ENCODE assay signal across 8 cellular contexts in genomic region chr12:92987846-92988621, GRCh38. TPM values are rescaled to one million over a fixed set of nuclear protein-coding genes. Genes with fewer than 3 reads are reported as not detected.
DNase-seq lines count a peak whose midpoint lies in the region; ATAC-seq and TF ChIP-seq lines count a peak whose summit lies in the region.

No MANE protein-coding gene starts in this region.

- in situ Hi-C loops in ACHN (cut with HindIII; ENCODE audit: low pct_ligation_motif_present, low pct_unique_long_range_greater_than_20kb, low sequenced_read_pairs), result no loop called here

- DNase-seq in CD1c-positive myeloid dendritic cell (ENCODE audit: extremely low spot score), result peak; percentile 87
- DNase-seq in activated CD4-positive, alpha-beta T cell treated with anti-CD3 and anti-CD28 coated beads, Interleukin-2, amount 50 U/mL, for 48 hours, result peak; percentile 46 to 66
- DNase-seq in left lung, result peak in 1 of 2 donors; percentile 62
- peak; percentile 48 to 65 for DNase-seq in tibial artery
- no peak for DNase-seq in ACHN
- no peak for DNase-seq in NCI-H128 (lab: John Stamatoyannopoulos, UW; ENCODE audit: unreplicated experiment)

- ATAC-seq in GM19328 (IDR thresholded peaks at IDR 0.05; ENCODE audit: unreplicated experiment) (peak; percentile 87), HG03175 (IDR thresholded peaks at IDR 0.05; ENCODE audit: unreplicated experiment) (peak; percentile 89), left lung (peak; percentile 90)

- H3K27ac ChIP-seq in left lung (peak overlapping the region; percentile 65 to 71), tibial artery (peak overlapping the region; percentile 31 to 38)

- no peaks in the 10 kb centered on the region for H3K27me3 ChIP-seq in left lung
- no peaks in the 10 kb centered on the region for H3K27me3 ChIP-seq in tibial artery

- intact Hi-C loops in left lung (cut with DNase I), result loop anchor here in 1 of 2 donors (10.0 kb wide), 1 partner anchor 427 kb away; no protein-coding TSS in a partner anchor
- intact Hi-C loops in tibial artery (cut with DNase I; ENCODE audit: low total_unique reads), result loop anchor here (5.0 kb wide), 2 partner anchors 409 to 429 kb away; no protein-coding TSS in a partner anchor

- TF ChIP-seq CTCF in left lung (IDR thresholded peaks at IDR 0.05) (no peak), tibial artery (IDR thresholded peaks at IDR 0.05) (no peak)

- H3K4me1 ChIP-seq in left lung (peaks cover 5 to 13% of the 10 kb centered on the region in 2 donors), tibial artery (peaks cover 0 to 17% (median 4%) of the 10 kb centered on the region in 4 donors)

- H3K36me3 ChIP-seq in left lung, result no peaks in the 10 kb centered on the region
- no peaks in the 10 kb centered on the region for H3K36me3 ChIP-seq in tibial artery

- no peaks in the 10 kb centered on the region for H3K9me3 ChIP-seq in left lung
- no peaks in the 10 kb centered on the region for H3K9me3 ChIP-seq in tibial artery

- H3K4me3 ChIP-seq in left lung (no peak overlapping the region), tibial artery (no peak overlapping the region)

RNA-seq across cellular contexts. Expression of gene EEA1, which starts 58.9 kb away (rescaled TPM):
- total RNA-seq in left lung, result 10 to 100 TPM; 32.2 to 34.6 TPM

Comparison
In these comparisons a context has a peak if more than half of its experiments do, and no peak if none do; other contexts are left out.
1. DNase-seq: peak in CD1c-positive myeloid dendritic cell (single experiment), activated CD4-positive, alpha-beta T cell treated with anti-CD3 and anti-CD28 coated beads, Interleukin-2, amount 50 U/mL, for 48 hours (2 of 2) and tibial artery (2 of 2); none in ACHN (single experiment) and NCI-H128 (single experiment).
2. Peak in every context shown above with its lines, with median percentiles within 50 percentile points of each other: ATAC-seq.